In genomic region chr6:37221585-37222124, GRCh38 we compare ENCODE assay signal across 8 cellular contexts. TPM values are rescaled to one million over a fixed set of nuclear protein-coding genes. Genes with fewer than 3 reads are reported as not detected.
DNase-seq lines count a peak whose midpoint lies in the region; TF ChIP-seq lines count a peak whose summit lies in the region.

No MANE protein-coding gene starts in this region.

- no peaks in the 10 kb centered on the region for H3K27me3 Mint-ChIP-seq in T-helper 2 cell treated with Interferon-gamma antibody and Interleukin-4, amounts not matched to agents 5 μg/mL and 100 μg/mL, for 36 hours (ENCODE audit: low read depth)

- WGBS in iPS DF 6.9 (ENCODE audit: insufficient coverage, insufficient read length): no CpG with 5 or more reads among the region's 6 CpGs
- WGBS in suprapubic skin: 65% methylated on average over 6 of the region's 6 CpGs

- H3K9me3 Mint-ChIP-seq in T-helper 2 cell treated with Interferon-gamma antibody and Interleukin-4, amounts not matched to agents 5 μg/mL and 100 μg/mL, for 36 hours: no peaks in the 10 kb centered on the region

- H3K4me3 ChIP-seq in iPS DF 6.9 (ENCODE audit: low read length) (peak overlapping the region; percentile 47; the same call in 1 of the 2 replicates), suprapubic skin (peak overlapping the region; percentile 61)

- no peaks in the 10 kb centered on the region for H3K27me3 ChIP-seq in iPS DF 6.9 (ENCODE audit: control insufficient read depth, insufficient read depth, low read length)
- no peaks in the 10 kb centered on the region for H3K27me3 ChIP-seq in suprapubic skin

- H3K27ac ChIP-seq in VCaP (peak overlapping the region; percentile 77), iPS DF 6.9 (ENCODE audit: low read length) (no peak overlapping the region), suprapubic skin (no peak overlapping the region)

- no peak for TF ChIP-seq EP300 in suprapubic skin (IDR thresholded peaks at IDR 0.05)

- peak overlapping the region; percentile 80 for H3K4me3 Mint-ChIP-seq in T-helper 2 cell treated with Interferon-gamma antibody and Interleukin-4, amounts not matched to agents 5 μg/mL and 100 μg/mL, for 36 hours

- H3K36me3 ChIP-seq in iPS DF 6.9 (ENCODE audit: control insufficient read depth, insufficient read depth, low read length): no peaks in the 10 kb centered on the region
- no peaks in the 10 kb centered on the region for H3K36me3 ChIP-seq in suprapubic skin

- TF ChIP-seq POLR2A in suprapubic skin (IDR thresholded peaks at IDR 0.05): no peak

- H3K27ac Mint-ChIP-seq in T-helper 2 cell treated with Interferon-gamma antibody and Interleukin-4, amounts not matched to agents 5 μg/mL and 100 μg/mL, for 36 hours: no peak overlapping the region

- TF ChIP-seq CTCF in VCaP (conservative IDR thresholded peaks at IDR 0.05): no peak
- TF ChIP-seq CTCF in suprapubic skin (IDR thresholded peaks at IDR 0.05): no peak

- no peaks in the 10 kb centered on the region for H3K4me1 ChIP-seq in iPS DF 6.9 (ENCODE audit: control insufficient read depth, insufficient read depth, low read length)
- peaks cover 11% of the 10 kb centered on the region for H3K4me1 ChIP-seq in suprapubic skin

- no peak for DNase-seq in T-helper 2 cell treated with Interferon-gamma antibody and Interleukin-4, amounts not matched to agents 5 μg/mL and 100 μg/mL, for 36 hours (ENCODE audit: low spot score)
- DNase-seq in T-helper 2 cell (no peak), iPS DF 6.9 (ENCODE audit: low read depth, low spot score) (no peak), suprapubic skin (ENCODE audit: low spot score in 2 of 2) (no peak), NCI-H748 treated with DMSO at 0.1 percent for 48 hours (lab: John Stamatoyannopoulos, UW) (no peak), amygdala (lab: John Stamatoyannopoulos, UW) (no peak)
- DNase-seq in activated CD8-positive, alpha-beta memory T cell treated with anti-CD3 and anti-CD28 coated beads, Interleukin-2, amount 50 U/mL, for 48 hours: no peak

- H3K4me1 Mint-ChIP-seq in T-helper 2 cell treated with Interferon-gamma antibody and Interleukin-4, amounts not matched to agents 5 μg/mL and 100 μg/mL, for 36 hours (ENCODE audit: low read depth): peaks cover 26% of the 10 kb centered on the region

- H3K36me3 Mint-ChIP-seq in T-helper 2 cell treated with Interferon-gamma antibody and Interleukin-4, amounts not matched to agents 5 μg/mL and 100 μg/mL, for 36 hours (ENCODE audit: low read depth): no peaks in the 10 kb centered on the region

- no peaks in the 10 kb centered on the region for H3K9me3 ChIP-seq in iPS DF 6.9 (ENCODE audit: control insufficient read depth, insufficient read depth, low read length)
- no peaks in the 10 kb centered on the region for H3K9me3 ChIP-seq in suprapubic skin

RNA-seq across cellular contexts. Expression of gene TBC1D22B, which starts 35.9 kb away (rescaled TPM):
- 10 to 100 TPM; 14.2 to 19.6 (median 18.4) TPM for total RNA-seq in suprapubic skin

RNA-seq across cellular contexts. Expression of gene TMEM217, which starts 36.3 kb away (rescaled TPM):
- 1 to 10 TPM in 2 of 4 donors, under 1 TPM in 1, not detected in 1; 0.30 to 3.3 (median 2.6) TPM for total RNA-seq in suprapubic skin

RNA-seq across cellular contexts. Expression of gene PIM1, which starts 51.7 kb away (rescaled TPM):
- 100 to 1,000 TPM in 2 of 4 donors, 10 to 100 TPM in 2; 63.6 to 158 (median 110) TPM for total RNA-seq in suprapubic skin
